In genomic region chr19:34673590-34673989, GRCh38 we compare ENCODE assay signal across 1 cellular context.
TF ChIP-seq lines count a peak whose summit lies in the region.

No MANE protein-coding gene starts in this region.

TF ChIP-seq in HepG2, 621 proteins besides CTCF, POLR2A, EP300 and RAD21 (continued from another document and continues in another):
- no peak for TF ChIP-seq SRSF1 (optimal IDR thresholded peaks at IDR 0.05; ENCODE audit: low read depth, low read length)
- TF ChIP-seq POLR2G (IDR thresholded peaks at IDR 0.05; ENCODE audit: low read depth, low read length), result no peak
- no peak for TF ChIP-seq CAMTA2 (CRISPR knock-in tag; IDR thresholded peaks at IDR 0.05; ENCODE audit: borderline replicate concordance)
- no peak for TF ChIP-seq ZBTB33 (CRISPR knock-in tag; IDR thresholded peaks at IDR 0.05)
- TF ChIP-seq ZNF580 (CRISPR knock-in tag; IDR thresholded peaks at IDR 0.05; ENCODE audit: borderline replicate concordance, low read depth), result peak; percentile 61; the same call in 1 of the 2 replicates
- TF ChIP-seq TRIM22 (IDR thresholded peaks at IDR 0.05), result no peak
- TF ChIP-seq TOE1 (CRISPR knock-in tag; IDR thresholded peaks at IDR 0.05), result no peak
- no peak for TF ChIP-seq PCBP1 (IDR thresholded peaks at IDR 0.05; ENCODE audit: borderline replicate concordance, low read depth, low read length)
- no peak for TF ChIP-seq ZNF513 (CRISPR knock-in tag; conservative IDR thresholded peaks at IDR 0.05)
- TF ChIP-seq SNAPC5 (CRISPR knock-in tag; IDR thresholded peaks at IDR 0.05; ENCODE audit: borderline replicate concordance), result no peak
- no peak for TF ChIP-seq TERF1 (CRISPR knock-in tag; IDR thresholded peaks at IDR 0.05)
- TF ChIP-seq ZBED4 (CRISPR knock-in tag; IDR thresholded peaks at IDR 0.05; ENCODE audit: borderline replicate concordance), result no peak
- no peak for TF ChIP-seq SKI (IDR thresholded peaks at IDR 0.05; ENCODE audit: partially characterized antibody)
- no peak for TF ChIP-seq CSRNP2 (CRISPR knock-in tag; conservative IDR thresholded peaks at IDR 0.05; ENCODE audit: low read depth)
- no peak for TF ChIP-seq TRIM24 (CRISPR knock-in tag; IDR thresholded peaks at IDR 0.05)
- no peak for TF ChIP-seq ZNF768 (CRISPR knock-in tag; IDR thresholded peaks at IDR 0.05)
- TF ChIP-seq SIX4 (CRISPR knock-in tag; IDR thresholded peaks at IDR 0.05), result peak; percentile 28; the same call in 1 of the 2 replicates
- no peak for TF ChIP-seq ZNF703 (CRISPR knock-in tag; IDR thresholded peaks at IDR 0.05; ENCODE audit: borderline replicate concordance)
- no peak for TF ChIP-seq ZNF879 (CRISPR knock-in tag; IDR thresholded peaks at IDR 0.05)
- TF ChIP-seq MAX (IDR thresholded peaks at IDR 0.05), result no peak
- TF ChIP-seq ZNF615 (CRISPR knock-in tag; IDR thresholded peaks at IDR 0.05; ENCODE audit: borderline replicate concordance), result no peak
- TF ChIP-seq ZBTB1 (CRISPR knock-in tag; IDR thresholded peaks at IDR 0.05; ENCODE audit: borderline replicate concordance), result no peak
- TF ChIP-seq TEAD2 (CRISPR knock-in tag; IDR thresholded peaks at IDR 0.05), result no peak
- no peak for TF ChIP-seq ZBTB40 (IDR thresholded peaks at IDR 0.05)
- TF ChIP-seq ZBTB40 (CRISPR knock-in tag; IDR thresholded peaks at IDR 0.05), result no peak
- TF ChIP-seq IRF9 (CRISPR knock-in tag; IDR thresholded peaks at IDR 0.05; ENCODE audit: borderline replicate concordance), result no peak
- no peak for TF ChIP-seq MEIS2 (CRISPR knock-in tag; IDR thresholded peaks at IDR 0.05)
- no peak for TF ChIP-seq SKIL (CRISPR knock-in tag; IDR thresholded peaks at IDR 0.05; ENCODE audit: borderline replicate concordance)
